In the genomic region with DNA sequence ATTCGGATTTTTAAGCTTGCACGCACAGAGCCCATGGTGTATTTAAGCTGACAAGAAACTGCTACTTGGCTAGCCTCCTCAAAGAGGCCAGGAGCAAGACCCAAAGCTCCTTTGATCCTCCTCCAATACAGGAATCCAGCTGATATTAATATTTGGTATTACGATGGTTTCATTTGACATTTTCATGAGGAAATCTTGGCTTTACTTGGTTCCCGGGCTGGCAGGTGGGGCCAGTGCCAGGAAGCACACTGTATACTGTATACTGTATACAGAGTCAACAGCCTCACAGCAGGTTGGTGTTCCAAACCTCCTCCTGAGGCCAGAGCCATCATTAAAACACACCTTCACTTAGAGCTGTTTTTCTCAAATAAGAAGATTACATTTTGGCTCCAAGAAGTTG, we compare ENCODE assay signal across 19 cellular contexts.
"Had no signal": no experiment of that assay in that cellular context is flagged by ENCODE, and none has a peak within 500 bp of the region (broad histone marks: within the 10 kb centered on the region; RNA-seq: fewer than 3 reads in every experiment).

No MANE protein-coding gene starts in this region.

- H3K36me3 Mint-ChIP-seq: naive B cell; stimulated activated naive B cell treated with anti-CD40 and anti-IgM and Interleukin-4, amounts not matched to agents 10 μg/mL and 1 μg/mL and 100 μg/mL, for 72 hours had no signal

- H3K27ac Mint-ChIP-seq: dendritic cell treated with granulocyte-macrophage colony-stimulating factor and Interleukin-4, amounts not matched to agents 40 ng/mL and 50 ng/mL, for 4 days; effector memory CD8-positive, alpha-beta T cell; naive B cell; nephron progenitor cell; stimulated activated naive B cell treated with anti-CD40 and anti-IgM and Interleukin-4, amounts not matched to agents 10 μg/mL and 1 μg/mL and 100 μg/mL, for 72 hours; stimulated activated naive CD8-positive, alpha-beta T cell treated with anti-CD3 and anti-CD28 coated beads, Interleukin-15, amount 100 ng/mL, for 72 hours had no signal

- DNase-seq: cerebellar nuclear complex; effector memory CD8-positive, alpha-beta T cell; foreskin keratinocyte; hypothalamus; islet precursor cell; mammary epithelial cell; naive B cell; nephron progenitor cell; right cardiac atrium; stimulated activated CD4-positive, alpha-beta T cell treated with anti-CD3 and anti-CD28 coated beads, Interleukin-4, amount 100 ng/mL, for 4 hours; stimulated activated naive B cell treated with anti-CD40 and anti-IgM and Interleukin-4, amounts not matched to agents 10 μg/mL and 1 μg/mL and 100 μg/mL, for 72 hours; stimulated activated naive CD8-positive, alpha-beta T cell treated with anti-CD3 and anti-CD28 coated beads, Interleukin-15, amount 100 ng/mL, for 72 hours; upper lobe of left lung; uterus had no signal

- ATAC-seq: effector memory CD8-positive, alpha-beta T cell; foreskin keratinocyte; left lobe of liver; right cardiac atrium; stimulated activated naive B cell treated with anti-CD40 and anti-IgM and Interleukin-4, amounts not matched to agents 10 μg/mL and 1 μg/mL and 100 μg/mL, for 72 hours; stimulated activated naive CD8-positive, alpha-beta T cell treated with anti-CD3 and anti-CD28 coated beads, Interleukin-15, amount 100 ng/mL, for 72 hours had no signal

- H3K4me1 Mint-ChIP-seq: naive B cell; stimulated activated naive B cell treated with anti-CD40 and anti-IgM and Interleukin-4, amounts not matched to agents 10 μg/mL and 1 μg/mL and 100 μg/mL, for 72 hours had no signal

- H3K9me3 ChIP-seq: esophagus muscularis mucosa, neutrophil, upper lobe of left lung, uterus had no signal

- H3K4me3 ChIP-seq: esophagus muscularis mucosa, upper lobe of left lung, uterus had no signal

- H3K27me3 Mint-ChIP-seq: effector memory CD8-positive, alpha-beta T cell; stimulated activated naive CD8-positive, alpha-beta T cell treated with anti-CD3 and anti-CD28 coated beads, Interleukin-15, amount 100 ng/mL, for 72 hours had no signal

- H3K27me3 ChIP-seq: esophagus muscularis mucosa, neutrophil, upper lobe of left lung, uterus had no signal

- H3K4me3 Mint-ChIP-seq: dendritic cell treated with granulocyte-macrophage colony-stimulating factor and Interleukin-4, amounts not matched to agents 40 ng/mL and 50 ng/mL, for 4 days; effector memory CD8-positive, alpha-beta T cell; naive B cell; nephron progenitor cell; stimulated activated naive B cell treated with anti-CD40 and anti-IgM and Interleukin-4, amounts not matched to agents 10 μg/mL and 1 μg/mL and 100 μg/mL, for 72 hours; stimulated activated naive CD8-positive, alpha-beta T cell treated with anti-CD3 and anti-CD28 coated beads, Interleukin-15, amount 100 ng/mL, for 72 hours had no signal

- H3K36me3 ChIP-seq: esophagus muscularis mucosa, neutrophil, upper lobe of left lung, uterus had no signal

- H3K9me3 Mint-ChIP-seq: dendritic cell treated with granulocyte-macrophage colony-stimulating factor and Interleukin-4, amounts not matched to agents 40 ng/mL and 50 ng/mL, for 4 days; effector memory CD8-positive, alpha-beta T cell; naive B cell; stimulated activated naive CD8-positive, alpha-beta T cell treated with anti-CD3 and anti-CD28 coated beads, Interleukin-15, amount 100 ng/mL, for 72 hours had no signal

- H3K4me1 ChIP-seq: foreskin keratinocyte had no signal

- H3K27ac ChIP-seq: epithelial cell of prostate, foreskin keratinocyte, neutrophil, upper lobe of left lung, uterus had no signal
